Comparison of ENCODE assay signal across 8 cellular contexts in the genomic region with DNA sequence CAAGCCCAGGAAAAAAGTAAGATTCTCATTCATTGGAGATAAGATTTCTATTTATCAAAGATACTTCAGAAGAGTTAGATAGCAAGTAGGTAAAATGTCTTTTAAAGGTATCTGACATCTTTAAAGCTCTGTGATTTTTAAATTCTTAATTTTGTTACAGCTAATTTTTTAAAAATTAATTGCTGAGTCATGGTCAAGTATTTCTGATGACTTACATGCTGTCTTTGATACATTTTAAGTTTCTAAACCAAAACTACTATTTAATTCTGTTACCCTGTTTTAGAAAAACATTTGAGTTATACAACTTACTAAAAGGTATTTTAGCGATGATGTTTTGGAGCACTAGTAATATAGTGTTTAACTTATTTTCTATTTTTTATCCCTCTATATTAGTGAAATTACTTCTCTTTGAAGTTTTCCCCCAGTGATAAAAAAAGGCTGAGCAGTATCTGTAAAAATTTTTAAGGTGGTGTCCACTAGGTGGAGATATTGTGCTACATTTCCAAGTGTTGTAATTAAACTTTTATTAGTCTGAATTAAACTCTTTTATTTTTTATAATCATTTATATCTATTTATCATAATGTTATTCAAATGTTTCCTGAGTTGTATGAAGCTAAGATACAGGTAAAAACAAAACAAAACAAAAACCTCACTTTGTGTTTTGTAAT. TPM values are rescaled to one million over a fixed set of nuclear protein-coding genes. Genes with fewer than 3 reads are reported as not detected.
DNase-seq lines count a peak whose midpoint lies in the region; ATAC-seq and TF ChIP-seq lines count a peak whose summit lies in the region.

No MANE protein-coding gene starts in this region.

- ATAC-seq in HG03432 (IDR thresholded peaks at IDR 0.05; ENCODE audit: unreplicated experiment) (peak; percentile 49), left lobe of liver (peak; percentile 52), HG02759 (IDR thresholded peaks at IDR 0.05; ENCODE audit: unreplicated experiment) (no peak)
- ATAC-seq in activated CD4-positive, CD25-positive, alpha-beta regulatory T cell treated with anti-CD3 and anti-CD28 coated beads, Interleukin-2, amount 50 U/mL, for 24 hours = no peak
- no peak for ATAC-seq in activated CD4-positive, alpha-beta T cell treated with anti-CD3 and anti-CD28 coated beads for 36 hours

- no peaks in the 10 kb centered on the region for H3K27me3 Mint-ChIP-seq in Caco-2 (ENCODE audit: insufficient read depth, unreplicated experiment)
- no peaks in the 10 kb centered on the region for H3K27me3 Mint-ChIP-seq in activated CD4-positive, alpha-beta T cell treated with anti-CD3 and anti-CD28 coated beads for 36 hours

- no peak for TF ChIP-seq POLR2A in adrenal gland (IDR thresholded peaks at IDR 0.05)

- intact Hi-C loops in Caco-2 (cut with micrococcal nuclease; ENCODE audit: unreplicated experiment) (loop anchor here (1.0 kb wide), 1 partner anchor 185 kb away; no protein-coding TSS in a partner anchor), adrenal gland (cut with DNase I) (no loop called here)
- intact Hi-C loops in activated CD4-positive, alpha-beta T cell treated with anti-CD3 and anti-CD28 coated beads for 36 hours (cut with DNase I, micrococcal nuclease) = loop anchor here in 1 of 2 experiments (1.0 kb wide), 1 partner anchor 185 kb away; no protein-coding TSS in a partner anchor

- H3K4me1 ChIP-seq in Caco-2 (no peaks in the 10 kb centered on the region), adrenal gland (replicated peaks in 1 of 2) (no peaks in the 10 kb centered on the region)

- no TSS peak for BruUV-seq in Caco-2 (replicated peaks; lab: Mats Ljungman, UMichigan)

- POLR2A ChIA-PET in Caco-2 (lab: Charles Lee) = no interaction called here
- POLR2A ChIA-PET in activated CD4-positive, alpha-beta T cell treated with anti-CD3 and anti-CD28 coated beads for 36 hours (lab: Charles Lee) = no interaction called here

- no peak overlapping the region for H3K27ac ChIP-seq in adrenal gland

- H3K36me3 Mint-ChIP-seq in Caco-2 (ENCODE audit: insufficient read depth, unreplicated experiment) = no peaks in the 10 kb centered on the region
- peaks cover under 1% of the 10 kb centered on the region for H3K36me3 Mint-ChIP-seq in activated CD4-positive, alpha-beta T cell treated with anti-CD3 and anti-CD28 coated beads for 36 hours (ENCODE audit: low read depth)

- TF ChIP-seq CTCF in Caco-2 (IDR thresholded peaks at IDR 0.05; ENCODE audit: insufficient read depth in 1 of 2, low read depth in 1 of 2, low read length in 1 of 2, severe bottlenecking in 1 of 2, unreplicated experiment in 1 of 2) (peak; percentile 36 to 65), adrenal gland (IDR thresholded peaks at IDR 0.05) (peak; percentile 7 to 59 (median 38))

- DNase-seq in Caco-2 (peak in 1 of 2 experiments; percentile 29), adrenal gland (no peak), left lobe of liver (ENCODE audit: low spot score) (no peak)
- no peak for DNase-seq in activated CD4-positive, alpha-beta T cell treated with anti-CD3 and anti-CD28 coated beads for 36 hours
- no peak for DNase-seq in stimulated activated CD4-positive, alpha-beta T cell treated with anti-CD3 and anti-CD28 coated beads, Interleukin-12 subunit alpha, Interleukin-12 subunit beta, amount 100 ng/mL, for 4 hours

- H3K9me3 ChIP-seq in Caco-2 (0 out of 2 replicates have a peak, but pooled peaks cover 4% of the 10 kb centered on the region), adrenal gland (replicated peaks in 1 of 3) (no peaks in the 10 kb centered on the region)

- no peaks in the 10 kb centered on the region for H3K36me3 ChIP-seq in Caco-2 (ENCODE audit: control insufficient read depth, insufficient read depth, low read length)
- no peaks in the 10 kb centered on the region for H3K36me3 ChIP-seq in adrenal gland (replicated peaks in 1 of 2)

- no peak overlapping the region for H3K4me3 ChIP-seq in Caco-2 (ENCODE audit: low read depth, low read length)
- no peak overlapping the region for H3K4me3 ChIP-seq in adrenal gland

- CTCF ChIA-PET in Caco-2 (lab: Charles Lee) = no interaction called here
- CTCF ChIA-PET in activated CD4-positive, alpha-beta T cell treated with anti-CD3 and anti-CD28 coated beads for 36 hours (lab: Charles Lee) = interaction anchor here (0.8 to 1.4 kb wide), 5 partner anchors 10 to 1573 kb away, joined by 3 to 4 read pairs (median 4); partner anchors contain the start of genes ALG10 and YARS2

- no peaks in the 10 kb centered on the region for H3K4me1 Mint-ChIP-seq in Caco-2 (ENCODE audit: low read depth, unreplicated experiment)
- H3K4me1 Mint-ChIP-seq in activated CD4-positive, alpha-beta T cell treated with anti-CD3 and anti-CD28 coated beads for 36 hours = no peaks in the 10 kb centered on the region

- H3K9me3 Mint-ChIP-seq in Caco-2 (ENCODE audit: unreplicated experiment) = no peaks in the 10 kb centered on the region
- no peaks in the 10 kb centered on the region for H3K9me3 Mint-ChIP-seq in activated CD4-positive, alpha-beta T cell treated with anti-CD3 and anti-CD28 coated beads for 36 hours (ENCODE audit: low read depth)

- no peak overlapping the region for H3K4me3 Mint-ChIP-seq in Caco-2 (ENCODE audit: unreplicated experiment)
- no peak overlapping the region for H3K4me3 Mint-ChIP-seq in activated CD4-positive, alpha-beta T cell treated with anti-CD3 and anti-CD28 coated beads for 36 hours

- no peak overlapping the region for H3K27ac Mint-ChIP-seq in Caco-2 (ENCODE audit: unreplicated experiment)
- H3K27ac Mint-ChIP-seq in activated CD4-positive, alpha-beta T cell treated with anti-CD3 and anti-CD28 coated beads for 36 hours = no peak overlapping the region

- 12 to 29% (median 26%) methylated on average over 1 of the region's 1 CpG for WGBS in adrenal gland, 4 donors

- H3K27me3 ChIP-seq in Caco-2 (replicated peaks; ENCODE audit: control insufficient read depth, insufficient read depth, low read length) (no peaks in the 10 kb centered on the region), adrenal gland (no peaks in the 10 kb centered on the region)

RNA-seq across cellular contexts. Expression of gene ALG10, which starts 11.5 kb away (rescaled TPM):
- total RNA-seq in Caco-2 (2022) = 14.7 and 18.8 TPM in 2 replicates
- 10 to 100 TPM in 5 of 8 donors, 1 to 10 TPM in 3; 5.7 to 18.1 (median 11.7) TPM for total RNA-seq in adrenal gland
- polyA plus RNA-seq in adrenal gland = 1 to 10 TPM; 1.8 to 3.3 (median 2.9) TPM
- total RNA-seq in left lobe of liver = 4.2 TPM
- 10 to 100 TPM; 22.6 to 25.1 TPM for total RNA-seq in activated CD4-positive, alpha-beta T cell treated with anti-CD3 and anti-CD28 coated beads for 36 hours

Comparison
In these comparisons a context has a peak if more than half of its experiments do, and no peak if none do; other contexts are left out.
1. ATAC-seq: peak in HG03432 (single experiment) and left lobe of liver (single experiment); none in activated CD4-positive, CD25-positive, alpha-beta regulatory T cell treated with anti-CD3 and anti-CD28 coated beads, Interleukin-2, amount 50 U/mL, for 24 hours (0 of 2), activated CD4-positive, alpha-beta T cell treated with anti-CD3 and anti-CD28 coated beads for 36 hours (single experiment) and HG02759 (single experiment).